In genomic region chr19:16373539-16373938, GRCh38 we compare ENCODE assay signal across 12 cellular contexts. TPM values are rescaled to one million over a fixed set of nuclear protein-coding genes. Genes with fewer than 3 reads are reported as not detected.
DNase-seq lines count a peak whose midpoint lies in the region; ATAC-seq and TF ChIP-seq lines count a peak whose summit lies in the region.
"Had no signal": no experiment of that assay in that cellular context is flagged by ENCODE, and none has a peak within 500 bp of the region (broad histone marks: within the 10 kb centered on the region; RNA-seq: fewer than 3 reads in every experiment).

No MANE protein-coding gene starts in this region.

- H3K36me3 ChIP-seq in esophagus squamous epithelium: peaks cover 0 to 80% (median 0%) of the 10 kb centered on the region in 3 donors

- H3K4me1 ChIP-seq in esophagus squamous epithelium: peaks cover 7 to 51% (median 36%) of the 10 kb centered on the region in 3 donors

- no peak for DNase-seq in stimulated activated naive CD8-positive, alpha-beta T cell treated with anti-CD3 and anti-CD28 coated beads, Interleukin-15, Interleukin-2, amounts not matched to agents 100 U/mL and 50 U/mL, for 24 hours
- no peak for DNase-seq in esophagus squamous epithelium (lab: John Stamatoyannopoulos, UW)
- DNase-seq in natural killer cell: no peak
- no peak for DNase-seq in SHP77 treated with DMSO at 0.1 percent for 48 hours (lab: John Stamatoyannopoulos, UW)
- DNase-seq in NCI-H2196 treated with DMSO at 0.1 percent for 48 hours (lab: John Stamatoyannopoulos, UW; ENCODE audit: unreplicated experiment): no peak
- DNase-seq: amygdala, C1 segment of cervical spinal cord, hippocampal formation, NCI-H69 had no signal

- WGBS in esophagus squamous epithelium, 2 donors: 71 to 82% methylated on average over 12 of the region's 12 CpGs

- no peaks in the 10 kb centered on the region for H3K9me3 Mint-ChIP-seq in stimulated activated naive CD8-positive, alpha-beta T cell treated with anti-CD3 and anti-CD28 coated beads, Interleukin-15, Interleukin-2, amounts not matched to agents 100 ng/mL and 50 ng/mL, for 24 hours
- no peaks in the 10 kb centered on the region for H3K9me3 Mint-ChIP-seq in natural killer cell

- ATAC-seq in stimulated activated naive CD8-positive, alpha-beta T cell treated with anti-CD3 and anti-CD28 coated beads, Interleukin-15, Interleukin-2, amounts not matched to agents 100 U/mL and 50 U/mL, for 24 hours: no peak
- ATAC-seq in natural killer cell (no peak), HG03025 (IDR thresholded peaks at IDR 0.05; ENCODE audit: low FRiP score, unreplicated experiment) (no peak), HG02798 (IDR thresholded peaks at IDR 0.05; ENCODE audit: poor library complexity, unreplicated experiment) (no peak)

- intact Hi-C loops in esophagus squamous epithelium (cut with DNase I): no loop called here
- intact Hi-C loops in natural killer cell (cut with micrococcal nuclease): loop anchor here (5.0 kb wide), 1 partner anchor 209 kb away; no protein-coding TSS in a partner anchor

- peaks cover 30% of the 10 kb centered on the region for H3K36me3 Mint-ChIP-seq in stimulated activated naive CD8-positive, alpha-beta T cell treated with anti-CD3 and anti-CD28 coated beads, Interleukin-15, Interleukin-2, amounts not matched to agents 100 ng/mL and 50 ng/mL, for 24 hours (ENCODE audit: low read depth)
- no peaks in the 10 kb centered on the region for H3K36me3 Mint-ChIP-seq in natural killer cell

- no peak for TF ChIP-seq POLR2A in esophagus squamous epithelium (IDR thresholded peaks at IDR 0.05)

- peaks cover 11% of the 10 kb centered on the region for H3K27me3 Mint-ChIP-seq in stimulated activated naive CD8-positive, alpha-beta T cell treated with anti-CD3 and anti-CD28 coated beads, Interleukin-15, Interleukin-2, amounts not matched to agents 100 ng/mL and 50 ng/mL, for 24 hours
- H3K27me3 Mint-ChIP-seq in natural killer cell (ENCODE audit: low read depth in 2 of 2): no peaks in the 10 kb centered on the region

- H3K4me3 ChIP-seq in esophagus squamous epithelium: no peak overlapping the region

- no peaks in the 10 kb centered on the region for H3K27me3 ChIP-seq in esophagus squamous epithelium

- peak overlapping the region; percentile 33 for H3K4me3 Mint-ChIP-seq in stimulated activated naive CD8-positive, alpha-beta T cell treated with anti-CD3 and anti-CD28 coated beads, Interleukin-15, Interleukin-2, amounts not matched to agents 100 ng/mL and 50 ng/mL, for 24 hours
- H3K4me3 Mint-ChIP-seq in natural killer cell: peak overlapping the region; percentile 80

- H3K27ac Mint-ChIP-seq in stimulated activated naive CD8-positive, alpha-beta T cell treated with anti-CD3 and anti-CD28 coated beads, Interleukin-15, Interleukin-2, amounts not matched to agents 100 ng/mL and 50 ng/mL, for 24 hours: no peak overlapping the region
- H3K27ac Mint-ChIP-seq in natural killer cell: no peak overlapping the region

- TF ChIP-seq CTCF in esophagus squamous epithelium (IDR thresholded peaks at IDR 0.05) (no peak), natural killer cell (IDR thresholded peaks at IDR 0.05) (no peak)

- no peaks in the 10 kb centered on the region for H3K9me3 ChIP-seq in esophagus squamous epithelium

- peak overlapping the region in 3 of 4 donors; percentile 37 to 62 (median 48) for H3K27ac ChIP-seq in esophagus squamous epithelium

- peaks cover 11% of the 10 kb centered on the region for H3K4me1 Mint-ChIP-seq in stimulated activated naive CD8-positive, alpha-beta T cell treated with anti-CD3 and anti-CD28 coated beads, Interleukin-15, Interleukin-2, amounts not matched to agents 100 ng/mL and 50 ng/mL, for 24 hours (ENCODE audit: low read depth)
- peaks cover 39 to 52% of the 10 kb centered on the region in 2 donors for H3K4me1 Mint-ChIP-seq in natural killer cell

RNA-seq across cellular contexts. Expression of gene KLF2, which starts 48.9 kb away (rescaled TPM):
- 10 to 100 TPM in 1 of 4 donors, 1 to 10 TPM in 3; 4.2 to 11.4 (median 8.0) TPM for total RNA-seq in esophagus squamous epithelium
- 100 to 1,000 TPM; 246 to 645 (median 377) TPM for total RNA-seq in natural killer cell

Comparison
In these comparisons a context has a peak if more than half of its experiments do, and no peak if none do; other contexts are left out.
1. RNA of gene KLF2, which starts 48.9 kb away (total RNA-seq): 246 to 645 TPM in natural killer cell; 4.2 to 11.4 TPM in esophagus squamous epithelium; every median in the first group is over 10 times any median in the second.